ENCODE assay signal across 8 cellular contexts in the genomic region with DNA sequence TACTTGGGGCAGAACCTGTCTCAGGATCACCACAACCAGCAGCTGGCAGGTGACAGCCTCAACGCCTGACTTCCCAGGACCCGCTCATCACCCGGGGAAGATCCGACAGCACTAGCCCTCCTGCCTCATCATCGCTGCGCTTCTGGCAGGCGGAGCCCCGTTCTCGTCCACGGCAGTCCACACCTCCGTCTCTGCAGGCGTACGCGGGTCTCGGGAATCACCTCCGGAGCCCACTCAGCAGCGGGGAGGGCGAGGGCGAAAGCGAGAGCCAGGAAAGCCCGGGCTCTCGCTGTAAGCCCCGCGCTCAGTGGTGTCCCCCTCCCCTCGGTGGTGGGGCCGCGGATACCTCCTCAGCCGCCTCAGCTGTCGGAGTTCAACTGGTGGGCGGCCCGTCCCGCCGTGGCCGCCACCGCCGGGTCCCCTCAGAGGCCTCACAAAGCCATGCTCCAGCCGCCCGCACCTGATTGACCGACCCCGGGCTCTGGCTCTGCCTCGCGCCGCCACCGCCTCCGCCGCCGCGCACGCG. TPM values are rescaled to one million over a fixed set of nuclear protein-coding genes. Genes with fewer than 3 reads are reported as not detected.
DNase-seq lines count a peak whose midpoint lies in the region; ATAC-seq and TF ChIP-seq lines count a peak whose summit lies in the region.

No MANE protein-coding gene starts in this region.

- DNase-seq in SIG-M5 treated with dmso at 0.1 percent for 504 hours (lab: John Stamatoyannopoulos, UW; ENCODE audit: unreplicated experiment) (peak; percentile 2), SIG-M5 (lab: John Stamatoyannopoulos, UW) (no peak), SJCRH30 (peak; percentile 38 to 56), cardiac fibroblast (ENCODE audit: low read depth in 2 of 2) (no peak), lung (ENCODE audit: low spot score) (no peak), AG08395 (ENCODE audit: low spot score) (no peak)

- H3K4me1 ChIP-seq in SJCRH30 (peaks cover 5% of the 10 kb centered on the region; the same call in 1 of the 2 replicates), lung (ENCODE audit: control insufficient read depth in 2 of 2, insufficient read depth in 2 of 2, low read length in 2 of 2) (peaks cover 0 to 6% of the 10 kb centered on the region in 2 donors), subcutaneous abdominal adipose tissue (ENCODE audit: control insufficient read depth in 5 of 5, insufficient read depth in 5 of 5, low read length in 5 of 5) (peaks cover 0 to 13% (median 11%) of the 10 kb centered on the region in 5 donors)

- H3K36me3 ChIP-seq in SJCRH30 (no peaks in the 10 kb centered on the region), lung (ENCODE audit: control insufficient read depth in 2 of 2, insufficient read depth in 2 of 2, low read length in 2 of 2) (no peaks in the 10 kb centered on the region), subcutaneous abdominal adipose tissue (ENCODE audit: control insufficient read depth in 5 of 5, insufficient read depth in 5 of 5, low read length in 5 of 5) (no peaks in the 10 kb centered on the region)

- ATAC-seq in HG02938 (IDR thresholded peaks at IDR 0.05; ENCODE audit: unreplicated experiment) (peak; percentile 21), lung (ENCODE audit: insufficient read depth, low FRiP score) (no peak)

- H3K27me3 ChIP-seq in SJCRH30 (no peaks in the 10 kb centered on the region), lung (ENCODE audit: control insufficient read depth, insufficient read depth) (no peaks in the 10 kb centered on the region), subcutaneous abdominal adipose tissue (ENCODE audit: control insufficient read depth in 5 of 5, insufficient read depth in 4 of 5, low read length in 5 of 5) (peaks cover 0 to 18% (median 9%) of the 10 kb centered on the region in 5 donors)

- H3K27ac ChIP-seq in SJCRH30 (peak overlapping the region; percentile 32), lung (ENCODE audit: low read depth in 1 of 2, low read length in 1 of 2) (peak overlapping the region in 1 of 2 donors; percentile 31), subcutaneous abdominal adipose tissue (ENCODE audit: low read depth, low read length) (no peak overlapping the region)

- H3K4me3 ChIP-seq in SJCRH30 (peak overlapping the region; percentile 81), cardiac fibroblast (replicated peaks in 1 of 2; ENCODE audit: low read depth in 2 of 2, low read length in 2 of 2) (peak overlapping the region; percentile 28 to 60), lung (peak overlapping the region; percentile 17), subcutaneous abdominal adipose tissue (ENCODE audit: low read depth in 1 of 5, low read length in 5 of 5) (peak overlapping the region in 4 of 5 donors; percentile 61 to 75 (median 64))

- TF ChIP-seq CTCF in cardiac fibroblast (IDR thresholded peaks at IDR 0.05; ENCODE audit: low read depth, low read length) (no peak), lung (IDR thresholded peaks at IDR 0.05; ENCODE audit: control extremely low read depth, extremely low read depth) (no peak)

- 1 to 35% methylated on average over 31 to 50 of the region's 50 CpGs for WGBS in lung, 2 donors

- H3K9me3 ChIP-seq in SJCRH30 (replicated peaks) (no peaks in the 10 kb centered on the region), lung (ENCODE audit: control insufficient read depth in 2 of 2, insufficient read depth in 1 of 2, low read length in 1 of 2) (peaks cover 0 to 6% of the 10 kb centered on the region in 2 donors), subcutaneous abdominal adipose tissue (ENCODE audit: control insufficient read depth in 5 of 5, low read length in 5 of 5) (no peaks in the 10 kb centered on the region)

- peak overlapping the region in 1 of 5 donors; percentile 41 for H3K9ac ChIP-seq in subcutaneous abdominal adipose tissue (ENCODE audit: low read length in 5 of 5)

RNA-seq across cellular contexts. Expression of a gene that starts 0.5 kb away (rescaled TPM):
- 24.7 and 33.0 TPM in 2 replicates for total RNA-seq in SJCRH30 (2014; rRNA removed; shearing (Covaris generic))
- total RNA-seq in lung, result 10 to 100 TPM in 1 of 2 donors, 1 to 10 TPM in 1; 3.4 to 41.4 TPM
- under 1 TPM; 0.74 to 0.79 TPM for polyA plus RNA-seq in lung

Comparison
In these comparisons a context has a peak if more than half of its experiments do, and no peak if none do; other contexts are left out.
1. DNase-seq: peak in SIG-M5 treated with dmso at 0.1 percent for 504 hours (single experiment) and SJCRH30 (2 of 2); none in SIG-M5 (single experiment), cardiac fibroblast (0 of 2), lung (single experiment) and AG08395 (single experiment).
2. H3K4me3 ChIP-seq: peak in every context shown above with its lines; median percentile 81 in SJCRH30; 64 in subcutaneous abdominal adipose tissue; 44 in cardiac fibroblast; 17 in lung.